Comparison of ENCODE assay signal across 2 cellular contexts in genomic region chr2:229834368-229834767, GRCh38.
TF ChIP-seq lines count a peak whose summit lies in the region.

No MANE protein-coding gene starts in this region.

TF ChIP-seq in HCT116, 20 proteins besides CTCF, POLR2A, EP300 and RAD21:
- TF ChIP-seq REST (IDR thresholded peaks at IDR 0.05; ENCODE audit: low read depth), result peak; percentile 14; the same call in 1 of the 2 replicates

TF ChIP-seq in HepG2, 621 proteins besides CTCF, POLR2A, EP300 and RAD21:
- TF ChIP-seq ZNF770 (CRISPR knock-in tag; IDR thresholded peaks at IDR 0.05) (peak; percentile 31; the same call in 1 of the 2 replicates), REST (IDR thresholded peaks at IDR 0.05; ENCODE audit: borderline replicate concordance in 1 of 2, low read depth in 1 of 2, low read length in 2 of 2) (peak in 1 of 2 experiments; percentile 58; a peak in 1 of 4 replicates)
